ENCODE assay signal across 15 cellular contexts in the genomic region with DNA sequence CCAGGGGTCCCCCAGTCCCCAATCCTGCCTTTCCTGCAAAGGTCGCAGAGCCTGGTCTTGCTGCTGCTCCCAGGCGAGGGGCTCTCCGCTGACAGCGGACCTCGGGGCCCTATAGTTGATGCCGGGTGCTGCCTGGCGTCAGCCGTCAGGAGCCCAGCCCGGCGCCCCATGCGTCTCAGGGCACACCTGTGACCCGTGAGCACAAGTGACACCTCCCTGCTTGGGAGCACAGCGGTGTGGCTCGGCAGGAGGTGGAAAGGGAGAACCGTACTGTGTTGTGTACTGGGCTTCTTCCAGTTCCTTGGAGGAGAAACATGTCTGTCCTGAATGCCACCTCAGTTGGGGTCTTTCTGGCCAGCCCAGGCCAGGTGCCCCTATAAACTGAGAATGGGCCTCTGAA. TPM values are rescaled to one million over a fixed set of nuclear protein-coding genes. Genes with fewer than 3 reads are reported as not detected.
A peak's percentile ranks its signal among the peaks of the same experiment; 100 is the strongest.
DNase-seq lines count a peak whose midpoint lies in the region; FAIRE-seq and TF ChIP-seq lines count a peak whose summit lies in the region.
"Had no signal": no experiment of that assay in that cellular context is flagged by ENCODE, and none has a peak within 500 bp of the region (broad histone marks: within the 10 kb centered on the region; RNA-seq: fewer than 3 reads in every experiment).

No MANE protein-coding gene starts in this region.

- FAIRE-seq in kidney (lab: Jason Lieb, UNC): no peak
- FAIRE-seq: GM19239 had no signal

- H3K27ac ChIP-seq in kidney (ENCODE audit: low read depth in 2 of 2, low read length in 2 of 2) (no peak overlapping the region), osteoblast (ENCODE audit: low read depth, low read length) (no peak overlapping the region)
- H3K27ac ChIP-seq: BLaER1 had no signal

- TF ChIP-seq CTCF in kidney (IDR thresholded peaks at IDR 0.05; ENCODE audit: borderline replicate concordance, extremely low read depth, insufficient read depth): no peak
- TF ChIP-seq CTCF in osteoblast (IDR thresholded peaks at IDR 0.05; ENCODE audit: extremely low read depth, low read depth, low read length): no peak

- H3K9me3 ChIP-seq in kidney (ENCODE audit: control insufficient read depth in 1 of 2, low read length in 2 of 2) (no peaks in the 10 kb centered on the region), osteoblast (ENCODE audit: low read depth, low read length) (no peaks in the 10 kb centered on the region)
- H3K9me3 ChIP-seq: BLaER1 had no signal

- H3K27me3 Mint-ChIP-seq in activated CD4-positive, alpha-beta T cell treated with anti-CD3 and anti-CD28 coated beads, Interleukin-2, amount 10 ng/mL, durations not matched to agents 7 days and 5 days: no peaks in the 10 kb centered on the region

- peak; percentile 49 for DNase-seq in H7
- DNase-seq in kidney: peak; percentile 54
- peak; percentile 69 for DNase-seq in osteoblast (ENCODE audit: insufficient read length, low spot score, missing footprints)
- DNase-seq in head of caudate nucleus: no peak
- no peak for DNase-seq in SHP77 (lab: John Stamatoyannopoulos, UW)
- DNase-seq in activated CD4-positive, alpha-beta T cell treated with anti-CD3 and anti-CD28 coated beads, Interleukin-2, amount 10 ng/mL, durations not matched to agents 7 days and 5 days: no peak
- DNase-seq in NCI-H1048 (lab: John Stamatoyannopoulos, UW): no peak
- DNase-seq: 8988T; Calu3; CD8-positive, alpha-beta T cell; DMS79 treated with DMSO at 0.1 percent for 48 hours; GF-D8; HCEC 1CT had no signal

- no peaks in the 10 kb centered on the region for H3K36me3 Mint-ChIP-seq in activated CD4-positive, alpha-beta T cell treated with anti-CD3 and anti-CD28 coated beads, Interleukin-2, amount 10 ng/mL, durations not matched to agents 7 days and 5 days (ENCODE audit: low read depth)

- H3K4me1 ChIP-seq in kidney (ENCODE audit: control insufficient read depth in 1 of 2, insufficient read depth in 1 of 2, low read depth in 1 of 2, low read length in 2 of 2) (peaks cover 3 to 7% of the 10 kb centered on the region in 2 donors), osteoblast (ENCODE audit: insufficient read depth, low read length) (peaks cover 2% of the 10 kb centered on the region)

- no peaks in the 10 kb centered on the region for H3K9me3 Mint-ChIP-seq in activated CD4-positive, alpha-beta T cell treated with anti-CD3 and anti-CD28 coated beads, Interleukin-2, amount 10 ng/mL, durations not matched to agents 7 days and 5 days
- H3K9me3 Mint-ChIP-seq: CD8-positive, alpha-beta T cell had no signal

- H3K9ac ChIP-seq in kidney (ENCODE audit: low read length in 2 of 2): no peak overlapping the region
- H3K9ac ChIP-seq: BLaER1 had no signal

- CTCF ChIA-PET in activated CD4-positive, alpha-beta T cell treated with anti-CD3 and anti-CD28 coated beads, Interleukin-2, amount 10 ng/mL, durations not matched to agents 7 days and 5 days (lab: Charles Lee): no interaction called here

- H3K27ac Mint-ChIP-seq in activated CD4-positive, alpha-beta T cell treated with anti-CD3 and anti-CD28 coated beads, Interleukin-2, amount 10 ng/mL, durations not matched to agents 7 days and 5 days: no peak overlapping the region
- H3K27ac Mint-ChIP-seq: CD8-positive, alpha-beta T cell had no signal

- H3K36me3 ChIP-seq in H7 (replicated peaks; ENCODE audit: control insufficient read depth, insufficient read depth, low read length): no peaks in the 10 kb centered on the region
- peaks cover 0 to 3% of the 10 kb centered on the region in 2 donors for H3K36me3 ChIP-seq in kidney (ENCODE audit: control insufficient read depth in 1 of 2, insufficient read depth in 2 of 2, low read length in 2 of 2)
- H3K36me3 ChIP-seq in osteoblast (ENCODE audit: insufficient read depth, low read length): no peaks in the 10 kb centered on the region
- H3K36me3 ChIP-seq: BLaER1 had no signal

- H3K4me1 Mint-ChIP-seq in activated CD4-positive, alpha-beta T cell treated with anti-CD3 and anti-CD28 coated beads, Interleukin-2, amount 10 ng/mL, durations not matched to agents 7 days and 5 days: no peaks in the 10 kb centered on the region

- POLR2A ChIA-PET in activated CD4-positive, alpha-beta T cell treated with anti-CD3 and anti-CD28 coated beads, Interleukin-2, amount 10 ng/mL, durations not matched to agents 7 days and 5 days (lab: Charles Lee): no interaction called here

- H3K27me3 ChIP-seq in H7 (ENCODE audit: control insufficient read depth, insufficient read depth, low read length) (no peaks in the 10 kb centered on the region), osteoblast (ENCODE audit: insufficient read depth, low read length) (no peaks in the 10 kb centered on the region)
- H3K27me3 ChIP-seq: BLaER1 had no signal

- H3K4me3 Mint-ChIP-seq in activated CD4-positive, alpha-beta T cell treated with anti-CD3 and anti-CD28 coated beads, Interleukin-2, amount 10 ng/mL, durations not matched to agents 7 days and 5 days: no peak overlapping the region
- H3K4me3 Mint-ChIP-seq: CD8-positive, alpha-beta T cell had no signal

- H3K4me3 ChIP-seq in H7 (ENCODE audit: insufficient read depth, low read depth, low read length): no peak overlapping the region
- H3K4me3 ChIP-seq in kidney (ENCODE audit: low read length in 2 of 2): no peak overlapping the region
- no peak overlapping the region for H3K4me3 ChIP-seq in osteoblast (ENCODE audit: insufficient read depth, low read length)
- H3K4me3 ChIP-seq: BLaER1 had no signal

- H3K79me2 ChIP-seq in osteoblast (ENCODE audit: insufficient read depth, low read length): no peaks in the 10 kb centered on the region

- intact Hi-C loops in kidney (cut with DNase I) (no loop called here), head of caudate nucleus (cut with DNase I) (no loop called here)

- H4K20me1 ChIP-seq in osteoblast (ENCODE audit: insufficient read depth, low read length): no peaks in the 10 kb centered on the region
- H4K20me1 ChIP-seq: BLaER1 had no signal

- H2AFZ ChIP-seq in osteoblast (ENCODE audit: low read length): no peak overlapping the region

- H3K4me2 ChIP-seq in osteoblast (ENCODE audit: insufficient read depth, low read length): no peak overlapping the region
- H3K4me2 ChIP-seq: BLaER1 had no signal

RNA-seq across cellular contexts. Expression of gene LHPP, which starts 56.7 kb away (rescaled TPM):
- total RNA-seq in H7 (2014; rRNA removed; shearing (Covaris generic)): 26.2 and 29.6 TPM in 2 replicates
- total RNA-seq in kidney: 16.6 TPM
- polyA plus RNA-seq in kidney (ENCODE audit: insufficient read depth, low read depth, low replicate concordance): 52.5 TPM
- total RNA-seq in osteoblast: 11.5 and 17.7 TPM in 2 replicates
- 10 to 100 TPM; 24.2 to 28.0 TPM for total RNA-seq in activated CD4-positive, alpha-beta T cell treated with anti-CD3 and anti-CD28 coated beads, Interleukin-2, amount 10 ng/mL, durations not matched to agents 7 days and 5 days

Comparison
In these comparisons a context has a peak if more than half of its experiments do, and no peak if none do; other contexts are left out.
1. DNase-seq: peak in H7 (single experiment), kidney (single experiment) and osteoblast (single experiment); none in head of caudate nucleus (0 of 42), SHP77 (0 of 2), activated CD4-positive, alpha-beta T cell treated with anti-CD3 and anti-CD28 coated beads, Interleukin-2, amount 10 ng/mL, durations not matched to agents 7 days and 5 days (single experiment) and NCI-H1048 (single experiment).